36 cellular contexts compared by ENCODE assay signal in the genomic region with DNA sequence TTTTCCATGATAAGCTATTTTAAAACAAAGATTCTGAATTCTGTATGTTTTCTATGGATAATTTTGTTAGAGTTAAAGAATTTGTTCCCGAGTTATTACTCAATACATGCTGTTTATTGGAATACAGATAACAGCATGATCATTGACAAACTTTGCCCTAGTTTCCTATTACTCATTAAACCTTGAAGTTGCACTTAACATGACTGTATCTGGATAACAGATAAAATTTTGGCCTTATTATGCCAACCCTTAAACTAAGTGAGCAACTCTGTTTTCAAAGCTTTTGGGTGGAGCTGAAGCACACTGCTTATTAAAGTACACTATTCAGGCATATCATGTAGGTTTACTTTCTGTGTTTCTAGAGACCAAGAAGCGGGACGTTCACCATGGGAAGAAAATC. TPM values are rescaled to one million over a fixed set of nuclear protein-coding genes. Genes with fewer than 3 reads are reported as not detected.
DNase-seq lines count a peak whose midpoint lies in the region; ATAC-seq, FAIRE-seq and TF ChIP-seq lines count a peak whose summit lies in the region.
"Had no signal": no experiment of that assay in that cellular context is flagged by ENCODE, and none has a peak within 500 bp of the region (broad histone marks: within the 10 kb centered on the region; RNA-seq: fewer than 3 reads in every experiment).

A gene with protein sequence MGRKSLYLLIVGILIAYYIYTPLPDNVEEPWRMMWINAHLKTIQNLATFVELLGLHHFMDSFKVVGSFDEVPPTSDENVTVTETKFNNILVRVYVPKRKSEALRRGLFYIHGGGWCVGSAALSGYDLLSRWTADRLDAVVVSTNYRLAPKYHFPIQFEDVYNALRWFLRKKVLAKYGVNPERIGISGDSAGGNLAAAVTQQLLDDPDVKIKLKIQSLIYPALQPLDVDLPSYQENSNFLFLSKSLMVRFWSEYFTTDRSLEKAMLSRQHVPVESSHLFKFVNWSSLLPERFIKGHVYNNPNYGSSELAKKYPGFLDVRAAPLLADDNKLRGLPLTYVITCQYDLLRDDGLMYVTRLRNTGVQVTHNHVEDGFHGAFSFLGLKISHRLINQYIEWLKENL (plus strand): TSS at position 340 of the 400 bp plus-strand sequence. CDS start 47 bp downstream, at position 387.

- peaks cover 6% of the 10 kb centered on the region for H3K9me3 ChIP-seq in IMR-90 (ENCODE audit: control insufficient read depth, insufficient read depth, low read length)
- peaks cover 0 to 3% of the 10 kb centered on the region in 2 donors for H3K9me3 ChIP-seq in duodenal mucosa (ENCODE audit: control insufficient read depth in 1 of 2, low read length in 2 of 2)
- no peaks in the 10 kb centered on the region for H3K9me3 ChIP-seq in hepatocyte (ENCODE audit: low read depth)
- 0 out of 2 replicates have a peak, but pooled peaks cover 4% of the 10 kb centered on the region for H3K9me3 ChIP-seq in SK-N-SH
- H3K9me3 ChIP-seq: colonic mucosa, transverse colon had no signal

- H2AK9ac ChIP-seq in IMR-90 (replicated peaks; ENCODE audit: low read depth, low read length, poor library complexity): no peak within 1 kb of the TSS

- no peak within 1 kb of the TSS for H4K91ac ChIP-seq in IMR-90 (ENCODE audit: insufficient read depth, low read depth, low read length)

- no peak within 1 kb of the TSS for H3K4me3 ChIP-seq in IMR-90 (ENCODE audit: insufficient read depth, low read depth, low read length)
- H3K4me3 ChIP-seq in duodenal mucosa (ENCODE audit: low read depth in 1 of 2, low read length in 2 of 2): peak within 1 kb of the TSS; percentile 52 to 63
- H3K4me3 ChIP-seq in hepatocyte: no peak within 1 kb of the TSS
- H3K4me3 ChIP-seq in SK-N-SH (ENCODE audit: low read depth in 2 of 2, low read length in 1 of 2): no peak within 1 kb of the TSS
- H3K4me3 ChIP-seq: colonic mucosa, gastroesophageal sphincter, SK-N-MC, transverse colon had no signal

- peaks cover 4% of the 10 kb centered on the region for H3F3A ChIP-seq in SK-N-SH (replicated peaks; ENCODE audit: insufficient read depth)

- no peak within 1 kb of the TSS for H3K4me2 ChIP-seq in IMR-90 (ENCODE audit: low read depth, low read length)
- H3K4me2 ChIP-seq in hepatocyte: peak within 1 kb of the TSS; percentile 43
- H3K4me2 ChIP-seq in SK-N-SH: no peak within 1 kb of the TSS; the same call in 1 of the 2 replicates

- POLR2A ChIA-PET in IMR-90 (lab: Charles Lee; ENCODE audit: unreplicated experiment): no interaction called here
- POLR2A ChIA-PET in SK-N-SH (lab: Yijun Ruan, JAX): no interaction called here

- no peak within 1 kb of the TSS for H2BK120ac ChIP-seq in IMR-90 (ENCODE audit: low read depth, low read length)

- no peak for TF ChIP-seq RAD21 in IMR-90 (IDR thresholded peaks at IDR 0.05; ENCODE audit: low read length)
- TF ChIP-seq RAD21 in SK-N-SH (IDR thresholded peaks at IDR 0.05; ENCODE audit: low read length): no peak

- no peak within 1 kb of the TSS for H3K56ac ChIP-seq in IMR-90 (ENCODE audit: extremely low read depth, insufficient read depth, low read length)

- no peak within 1 kb of the TSS for H3K14ac ChIP-seq in IMR-90 (replicated peaks; ENCODE audit: low read depth, low read length)

- no peak within 1 kb of the TSS for H3K23ac ChIP-seq in IMR-90 (ENCODE audit: low read depth, low read length)

- no peak within 1 kb of the TSS for H3K9ac ChIP-seq in IMR-90 (ENCODE audit: low read depth, low read length)
- peak within 1 kb of the TSS in 1 of 2 donors; percentile 15 for H3K9ac ChIP-seq in duodenal mucosa (ENCODE audit: low read depth in 1 of 2, low read length in 2 of 2)
- no peak within 1 kb of the TSS for H3K9ac ChIP-seq in SK-N-SH

- H4K20me1 ChIP-seq in IMR-90 (ENCODE audit: insufficient read depth, low read length): no peaks in the 10 kb centered on the region
- no peaks in the 10 kb centered on the region for H4K20me1 ChIP-seq in hepatocyte (ENCODE audit: insufficient read depth, poor library complexity, severe bottlenecking)
- no peaks in the 10 kb centered on the region for H4K20me1 ChIP-seq in SK-N-SH (ENCODE audit: insufficient read depth)

- no peak within 1 kb of the TSS for H3K18ac ChIP-seq in IMR-90 (ENCODE audit: low read depth, low read length)

- no TSS peak for BruUV-seq in IMR-90 (replicated peaks; lab: Mats Ljungman, UMichigan)

- WGBS in IMR-90 (ENCODE audit: extremely low coverage in 2 of 2, insufficient read length in 1 of 2), 2 experiments: no CpG with 5 or more reads among the region's 3 CpGs
- WGBS in hepatocyte (ENCODE audit: low lambda C conversion rate, missing lambda C conversion rate): 81% methylated on average over 3 of the region's 3 CpGs
- 50% methylated on average over 3 of the region's 3 CpGs for WGBS in SK-N-SH (ENCODE audit: low lambda C conversion rate)

- H3K27ac ChIP-seq in IMR-90 (ENCODE audit: insufficient read depth, low read length) (no peak within 1 kb of the TSS), duodenal mucosa (ENCODE audit: low read depth, low read length) (no peak within 1 kb of the TSS), hepatocyte (peak within 1 kb of the TSS; percentile 21), SK-N-SH (ENCODE audit: low read depth in 2 of 2, low read length in 1 of 2) (peak within 1 kb of the TSS in 1 of 2 experiments; percentile 69; a peak in 1 of 4 replicates)
- H3K27ac ChIP-seq: colonic mucosa, gastroesophageal sphincter, HL-60, SK-N-MC, transverse colon had no signal

- FAIRE-seq in GM12892 (lab: Jason Lieb, UNC): no peak
- FAIRE-seq: D721Med, GM19239 had no signal

- no peaks in the 10 kb centered on the region for H3K79me1 ChIP-seq in IMR-90 (ENCODE audit: low read depth in 1 of 2, low read length in 2 of 2)

- no peaks in the 10 kb centered on the region for H3K9me1 ChIP-seq in IMR-90 (ENCODE audit: insufficient read depth, low read length)

- in situ Hi-C loops in IMR-90 (cut with MboI; ENCODE audit: low sequenced_read_pairs): no loop called here

- H3K36me3 ChIP-seq in IMR-90 (ENCODE audit: control insufficient read depth, insufficient read depth, low read length) (no peaks in the 10 kb centered on the region), duodenal mucosa (ENCODE audit: control insufficient read depth in 1 of 2, insufficient read depth in 2 of 2, low read length in 2 of 2) (peaks cover 0 to 4% of the 10 kb centered on the region in 2 donors), hepatocyte (replicated peaks; ENCODE audit: insufficient read depth, low read depth) (no peaks in the 10 kb centered on the region), SK-N-SH (replicated peaks in 1 of 2; ENCODE audit: control insufficient read depth in 1 of 2, insufficient read depth in 2 of 2, low read length in 1 of 2) (peaks cover 0 to 3% of the 10 kb centered on the region in 2 experiments)
- H3K36me3 ChIP-seq: colonic mucosa, gastroesophageal sphincter, transverse colon had no signal

- DNase-seq in IMR-90 (peak; percentile 46), hepatocyte (ENCODE audit: low spot score) (no peak), mucosa of gallbladder (ENCODE audit: low spot score) (no peak), SKM-1 treated with dmso at 0.1 percent for 144 hours (lab: John Stamatoyannopoulos, UW; ENCODE audit: unreplicated experiment) (no peak), SK-N-SH (no peak), GM12892 (ENCODE audit: insufficient read length) (no peak)
- DNase-seq: activated CD4-positive, alpha-beta memory T cell treated with anti-CD3 and anti-CD28 coated beads for 36 hours; activated CD4-positive, CD25-positive, alpha-beta regulatory T cell treated with anti-CD3 and anti-CD28 coated beads, Interleukin-2, amount 50 U/mL, for 72 hours; activated naive CD4-positive, alpha-beta T cell treated with Interleukin-2 at 50 U/mL for 16 hours; amygdala; CD4-positive, alpha-beta T cell; colonic mucosa; DND-41; effector memory CD4-positive, alpha-beta T cell; erythroblast; H9; left cardiac atrium; NCI-H1417; NCI-H2081; NCI-H2227 treated with DMSO at 0.1 percent for 48 hours; NCI-H526 treated with DMSO at 0.1 percent for 48 hours; NK-92 treated with Interleukin-12 subunit alpha and Interleukin-12 subunit beta, amount 100 ng/mL, for 24 hours; right cardiac atrium; stimulated activated CD4-positive, alpha-beta T cell treated with anti-CD3 and anti-CD28 coated beads, Interleukin-12 subunit alpha, Interleukin-12 subunit beta, amount 100 ng/mL, for 4 hours; stimulated activated CD4-positive, alpha-beta T cell treated with anti-CD3 and anti-CD28 coated beads, Interleukin-2, amount 100 ng/mL, for 48 hours; T-helper 17 cell; transverse colon had no signal

- H3K27me3 ChIP-seq in IMR-90 (ENCODE audit: control insufficient read depth, insufficient read depth, low read length) (no peaks in the 10 kb centered on the region; the same call in 1 of the 2 replicates), duodenal mucosa (ENCODE audit: control insufficient read depth in 1 of 2, insufficient read depth in 2 of 2, low read length in 2 of 2) (no peaks in the 10 kb centered on the region), hepatocyte (no peaks in the 10 kb centered on the region), SK-N-SH (ENCODE audit: insufficient read depth) (no peaks in the 10 kb centered on the region)
- H3K27me3 ChIP-seq: colonic mucosa, gastroesophageal sphincter, transverse colon had no signal

- intact Hi-C loops in IMR-90 (cut with micrococcal nuclease): no loop called here

- H3K9me2 ChIP-seq in hepatocyte (replicated peaks; ENCODE audit: insufficient read depth) (no peaks in the 10 kb centered on the region), SK-N-SH (no peaks in the 10 kb centered on the region)

- H3K4me1 ChIP-seq in IMR-90 (ENCODE audit: control insufficient read depth, insufficient read depth, low read length) (no peaks in the 10 kb centered on the region), duodenal mucosa (ENCODE audit: control insufficient read depth in 1 of 2, insufficient read depth in 2 of 2, low read length in 2 of 2) (peaks cover 0 to 4% of the 10 kb centered on the region in 2 donors), hepatocyte (ENCODE audit: insufficient read depth) (no peaks in the 10 kb centered on the region), SK-N-SH (ENCODE audit: control insufficient read depth in 1 of 2, insufficient read depth in 2 of 2, low read depth in 1 of 2, low read length in 1 of 2) (no peaks in the 10 kb centered on the region; a peak in 1 of 4 replicates)
- H3K4me1 ChIP-seq: colonic mucosa had no signal

- H2BK20ac ChIP-seq in IMR-90 (ENCODE audit: low read depth, low read length): no peak within 1 kb of the TSS

- dilution Hi-C loops in IMR-90 (cut with HindIII; ENCODE audit: low sequenced_read_pairs, unreplicated experiment): no loop called here

- H3K79me2 ChIP-seq in hepatocyte (no peaks in the 10 kb centered on the region), SK-N-SH (ENCODE audit: insufficient read depth) (peaks cover 61% of the 10 kb centered on the region)

- TF ChIP-seq CTCF in IMR-90 (conservative IDR thresholded peaks at IDR 0.05; ENCODE audit: low read depth, low read length): no peak
- no peak for TF ChIP-seq CTCF in hepatocyte (IDR thresholded peaks at IDR 0.05; ENCODE audit: poor library complexity)
- no peak for TF ChIP-seq CTCF in SK-N-SH (IDR thresholded peaks at IDR 0.05)

- CTCF ChIA-PET in IMR-90 (lab: Yijun Ruan, JAX): no interaction called here
- CTCF ChIA-PET in SK-N-SH (lab: Yijun Ruan, JAX): interaction anchor here (1.0 kb wide), 1 partner anchor 23 kb away, joined by 3 read pairs; no protein-coding TSS in a partner anchor

- no peak within 1 kb of the TSS for H2AK5ac ChIP-seq in IMR-90 (ENCODE audit: low read depth, low read length)

- no peak within 1 kb of the TSS for H2BK5ac ChIP-seq in IMR-90 (ENCODE audit: low read depth, low read length, poor library complexity, severe bottlenecking)

- TF ChIP-seq POLR2A in IMR-90 (IDR thresholded peaks at IDR 0.05; ENCODE audit: low read depth, low read length) (no peak), GM12892 (IDR thresholded peaks at IDR 0.05; ENCODE audit: low read depth, low read length) (no peak)

- H3K4ac ChIP-seq in IMR-90 (ENCODE audit: low read depth, low read length): no peak within 1 kb of the TSS

- H4K5ac ChIP-seq in IMR-90 (ENCODE audit: low read depth, low read length): no peak within 1 kb of the TSS

- H2BK15ac ChIP-seq in IMR-90 (ENCODE audit: low read depth, low read length): no peak within 1 kb of the TSS

- H4K8ac ChIP-seq in IMR-90 (ENCODE audit: low read depth in 2 of 2, low read length in 2 of 2): no peak within 1 kb of the TSS

- H2AFZ ChIP-seq in IMR-90 (replicated peaks; ENCODE audit: low read length, poor library complexity): no peak within 1 kb of the TSS
- no peak within 1 kb of the TSS for H2AFZ ChIP-seq in hepatocyte
- H2AFZ ChIP-seq in SK-N-SH (ENCODE audit: low read depth): no peak within 1 kb of the TSS

- no peak for TF ChIP-seq EP300 in SK-N-SH (IDR thresholded peaks at IDR 0.05; ENCODE audit: borderline replicate concordance in 1 of 2, low read depth in 1 of 2, low read length in 1 of 2)

- ATAC-seq in IMR-90 (ENCODE audit: low read depth) (0 out of 2 replicates have a peak, but pooled peaks have one; percentile 38), GM19395 (IDR thresholded peaks at IDR 0.05; ENCODE audit: unreplicated experiment) (no peak)
- ATAC-seq: gastroesophageal sphincter, right cardiac atrium, T-helper 17 cell had no signal

RNA-seq across cellular contexts. Expression of the gene that starts here (rescaled TPM):
- total RNA-seq in IMR-90 (2012; rRNA removed) (not detected in 2 replicates), hepatocyte (88.5 and 94.0 TPM in 2 replicates), mucosa of gallbladder (17.7 TPM)
- polyA plus RNA-seq in IMR-90 (2012; rRNA removed) (not detected in 2 replicates), hepatocyte (30.5 and 47.8 TPM in 2 replicates), SK-N-SH (2012; rRNA removed) (1.2 and 3.5 TPM in 2 replicates)
- polyA plus RNA-seq in IMR-90 (2012; cell fraction: cytosol; rRNA removed): not detected in 2 replicates
- not detected in 2 replicates for polyA plus RNA-seq in IMR-90 (2012; cell fraction: nucleus; rRNA removed; ENCODE audit: low replicate concordance)
- polyA plus RNA-seq in SK-N-SH (2012; cell fraction: cytosol; rRNA removed): 0.39 and 0.64 TPM in 2 replicates
- 7.0 and 16.3 TPM in 2 replicates for polyA plus RNA-seq in SK-N-SH (2012; cell fraction: nucleus; rRNA removed)
- not detected for polyA plus RNA-seq in GM12892 (2012; ENCODE audit: missing spikeins)
- total RNA-seq: activated CD4-positive, alpha-beta memory T cell treated with anti-CD3 and anti-CD28 coated beads for 36 hours; activated T-helper 1 cell treated with anti-CD3 and anti-CD28 coated beads, Interleukin-12 subunit alpha, Interleukin-12 subunit beta, Interleukin-2, Interleukin-4 antibody, amounts not matched to agents 30 ng/mL and 10 ng/mL and 1 ng/mL, durations not matched to agents 14 hours and 24 hours and 36 hours; CD4-positive, alpha-beta T cell; H9; myocyte; T-helper 17 cell had no signal
- polyA plus RNA-seq: right cardiac atrium had no signal

Comparison
In these comparisons a context has a peak if more than half of its experiments do, and no peak if none do; other contexts are left out.
1. RNA of the gene that starts here (total RNA-seq): 88.5 to 94.0 TPM in hepatocyte and 17.7 TPM in mucosa of gallbladder (single experiment); not detected in IMR-90; every median in the first group is over 10 times any median in the second.
2. Peak in DNase-seq and ATAC-seq in IMR-90; RNA of the gene not detected or under 1 TPM.
3. H3K4me3 ChIP-seq: peak in duodenal mucosa (2 of 2); none in IMR-90 (single experiment), hepatocyte (single experiment) and SK-N-SH (0 of 2).